8 cellular contexts compared by ENCODE assay signal in the genomic region with DNA sequence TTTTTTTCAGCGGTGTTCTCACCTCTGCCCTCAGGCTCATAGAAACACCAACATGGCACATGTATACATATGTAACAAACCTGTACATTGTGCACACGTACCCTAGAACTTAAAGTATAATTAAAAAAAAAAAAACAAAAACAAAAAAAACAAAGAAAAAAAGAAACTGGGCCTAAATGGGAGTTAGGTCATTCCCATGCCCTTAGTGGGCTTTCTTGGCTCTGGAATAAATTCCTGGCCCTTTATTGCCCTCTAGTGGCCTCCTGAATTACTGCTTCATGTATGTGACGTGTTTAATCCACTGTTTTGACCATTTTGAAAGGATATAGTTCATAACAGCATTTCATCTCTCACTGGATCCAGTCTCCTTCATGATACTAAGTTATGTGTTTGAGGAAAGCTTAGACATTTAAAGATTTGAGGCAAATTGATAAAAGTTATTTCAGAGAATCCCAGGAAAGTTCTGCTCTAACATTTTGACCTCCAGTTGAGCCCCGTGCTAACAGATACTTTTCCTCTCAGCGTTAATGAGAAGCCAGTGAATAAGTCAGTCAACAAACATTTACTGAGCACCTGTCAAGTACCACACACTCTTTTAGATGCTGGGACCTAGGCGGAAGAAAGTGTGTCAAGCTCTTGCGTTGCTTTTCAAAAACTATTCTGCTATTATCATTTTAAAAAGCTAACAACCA. TPM values are rescaled to one million over a fixed set of nuclear protein-coding genes. Genes with fewer than 3 reads are reported as not detected.
DNase-seq lines count a peak whose midpoint lies in the region; ATAC-seq, FAIRE-seq and TF ChIP-seq lines count a peak whose summit lies in the region.

No MANE protein-coding gene starts in this region.

- FAIRE-seq in GM19239 (lab: Jason Lieb, UNC): peak; percentile 95

- H3K36me3 Mint-ChIP-seq in CD4-positive, alpha-beta T cell (ENCODE audit: low read depth): no peaks in the 10 kb centered on the region

- peak; percentile 71 for ATAC-seq in CD4-positive, alpha-beta T cell (ENCODE audit: poor library complexity)
- peak; percentile 47 to 80 (median 70) for ATAC-seq in heart left ventricle
- ATAC-seq in psoas muscle: peak; percentile 76 to 91 (median 82)
- no peak for ATAC-seq in HG03342 (IDR thresholded peaks at IDR 0.05; ENCODE audit: unreplicated experiment)

- H3K36me3 ChIP-seq in heart left ventricle (no peaks in the 10 kb centered on the region), psoas muscle (ENCODE audit: insufficient read depth in 1 of 2, low read depth in 1 of 2) (no peaks in the 10 kb centered on the region)

- intact Hi-C loops in CD4-positive, alpha-beta T cell (cut with DNase I, micrococcal nuclease): loop anchor here in 1 of 2 experiments (1.0 kb wide), 1 partner anchor 109 kb away; no protein-coding TSS in a partner anchor
- intact Hi-C loops in heart left ventricle (cut with DNase I) (loop anchor here in 5 of 10 donors (5.0 to 10.0 kb wide), 3 partner anchors 402 to 514 kb away; no protein-coding TSS in a partner anchor), psoas muscle (cut with DNase I) (no loop called here)

- H3K4me3 ChIP-seq in heart left ventricle (no peak overlapping the region), psoas muscle (peak overlapping the region; percentile 13)

- H3K4me1 Mint-ChIP-seq in CD4-positive, alpha-beta T cell (ENCODE audit: low read depth): no peaks in the 10 kb centered on the region

- H3K4me1 ChIP-seq in heart left ventricle (peaks cover 0 to 22% (median 4%) of the 10 kb centered on the region in 12 donors), psoas muscle (peaks cover 20% of the 10 kb centered on the region)

- H3K9me3 Mint-ChIP-seq in CD4-positive, alpha-beta T cell: peaks cover 2% of the 10 kb centered on the region

- TF ChIP-seq POLR2A in heart left ventricle (IDR thresholded peaks at IDR 0.05): no peak

- WGBS in heart left ventricle, 4 donors: 54 to 61% (median 59%) methylated on average over 7 of the region's 7 CpGs
- 44 to 58% (median 45%) methylated on average over 7 of the region's 7 CpGs for WGBS in psoas muscle, 3 donors

- H3K4me3 Mint-ChIP-seq in CD4-positive, alpha-beta T cell: no peak overlapping the region

- POLR2A ChIA-PET in CD4-positive, alpha-beta T cell (lab: Charles Lee): no interaction called here

- peak; percentile 84 for TF ChIP-seq CTCF in CD4-positive, alpha-beta T cell (IDR thresholded peaks at IDR 0.05)
- TF ChIP-seq CTCF in heart left ventricle (IDR thresholded peaks at IDR 0.05) (peak; percentile 76 to 94 (median 86)), psoas muscle (IDR thresholded peaks at IDR 0.05) (peak; percentile 86)

- H3K27ac ChIP-seq in CD4-positive, alpha-beta T cell (ENCODE audit: low read depth, low read length): no peak overlapping the region
- H3K27ac ChIP-seq in heart left ventricle: peak overlapping the region in 5 of 12 donors; percentile 4 to 58 (median 21)
- peak overlapping the region; percentile 61 for H3K27ac ChIP-seq in psoas muscle

- CTCF ChIA-PET in CD4-positive, alpha-beta T cell (lab: Charles Lee): interaction anchor here (1.0 to 2.2 kb wide), 4 partner anchors 10 to 41 kb away, joined by 3 to 7 read pairs (median 4); no protein-coding TSS in a partner anchor

- H3K27ac Mint-ChIP-seq in CD4-positive, alpha-beta T cell: no peak overlapping the region

- peaks cover 11% of the 10 kb centered on the region for H3K9me3 ChIP-seq in CD4-positive, alpha-beta T cell (ENCODE audit: control insufficient read depth, low read length)
- H3K9me3 ChIP-seq in heart left ventricle: peaks cover 0 to 16% (median 9%) of the 10 kb centered on the region in 12 donors
- peaks cover 12% of the 10 kb centered on the region for H3K9me3 ChIP-seq in psoas muscle

- peak in 1 of 10 experiments; percentile 5 for DNase-seq in CD4-positive, alpha-beta T cell
- no peak for DNase-seq in GM19239 (ENCODE audit: insufficient read length, low spot score)
- peak; percentile 83 for DNase-seq in NCI-H2227 (lab: John Stamatoyannopoulos, UW; ENCODE audit: unreplicated experiment)
- peak; percentile 17 for DNase-seq in activated naive CD4-positive, alpha-beta T cell treated with anti-CD3 and anti-CD28 coated beads, Interleukin-2, amount 50 U/mL, for 16 hours
- peak in 2 of 5 donors; percentile 43 to 58 for DNase-seq in heart left ventricle
- DNase-seq in psoas muscle: no peak
- DNase-seq in activated T-cell treated with anti-CD3 and anti-CD28 coated beads for 4 hours: no peak

- peaks cover 4% of the 10 kb centered on the region for H3K27me3 Mint-ChIP-seq in CD4-positive, alpha-beta T cell

- H3K27me3 ChIP-seq in CD4-positive, alpha-beta T cell (ENCODE audit: control insufficient read depth, insufficient read depth, low read length): no peaks in the 10 kb centered on the region
- H3K27me3 ChIP-seq in heart left ventricle: no peaks in the 10 kb centered on the region
- H3K27me3 ChIP-seq in psoas muscle (ENCODE audit: insufficient read depth in 3 of 3, low read length in 2 of 3): no peaks in the 10 kb centered on the region

RNA-seq across cellular contexts. Expression of gene SYPL1, which starts 54.7 kb away (rescaled TPM):
- 10 to 100 TPM; 51.2 to 53.1 TPM for total RNA-seq in CD4-positive, alpha-beta T cell
- total RNA-seq in heart left ventricle: 10 to 100 TPM; 71.7 to 99.8 (median 78.5) TPM
- polyA plus RNA-seq in heart left ventricle: 10 to 100 TPM; 70.6 to 93.4 TPM
- 100 to 1,000 TPM in 1 of 4 donors, 10 to 100 TPM in 3; 68.3 to 113 (median 80.2) TPM for total RNA-seq in psoas muscle
- polyA plus RNA-seq in psoas muscle: 100 to 1,000 TPM in 1 of 3 donors, 10 to 100 TPM in 2; 66.3 to 110 (median 72.1) TPM

Comparison
In these comparisons a context has a peak if more than half of its experiments do, and no peak if none do; other contexts are left out.
1. DNase-seq: peak in NCI-H2227 (single experiment) and activated naive CD4-positive, alpha-beta T cell treated with anti-CD3 and anti-CD28 coated beads, Interleukin-2, amount 50 U/mL, for 16 hours (single experiment); none in GM19239 (single experiment), psoas muscle (0 of 2) and activated T-cell treated with anti-CD3 and anti-CD28 coated beads for 4 hours (single experiment).
2. Peak in every context shown above with its lines, with median percentiles within 50 percentile points of each other: CTCF ChIP-seq.